9 cellular contexts compared by ENCODE assay signal in the genomic region with DNA sequence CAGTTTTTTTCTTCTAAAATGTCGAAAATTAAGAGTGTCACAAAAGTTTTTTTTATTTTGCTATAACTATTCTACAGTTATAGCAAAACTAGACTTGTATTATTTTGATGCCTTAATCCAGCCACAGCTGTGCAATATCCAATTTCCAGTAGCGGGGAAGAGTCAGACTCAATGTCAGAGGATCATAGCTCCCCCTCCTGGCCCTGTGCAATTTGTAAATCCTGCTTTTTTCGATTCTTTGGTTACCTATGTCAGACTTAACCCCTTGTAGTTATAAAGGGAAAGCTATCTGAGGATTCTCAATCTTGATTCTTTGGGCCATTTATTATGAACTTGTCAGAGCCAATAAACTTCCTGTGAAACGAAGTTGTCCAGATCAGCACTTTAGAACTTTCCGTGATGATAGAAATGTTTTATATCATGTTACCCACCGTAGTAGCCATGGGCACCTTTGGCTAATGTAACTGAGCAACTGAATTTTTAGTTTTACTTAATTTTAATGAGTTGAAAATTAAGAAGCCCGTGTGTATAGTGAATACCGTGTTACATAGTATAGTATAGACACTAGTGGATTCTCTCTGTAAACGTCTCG.
DNase-seq lines count a peak whose midpoint lies in the region; ATAC-seq lines count a peak whose summit lies in the region.
"Had no signal": no experiment of that assay in that cellular context is flagged by ENCODE, and none has a peak within 500 bp of the region (broad histone marks: within the 10 kb centered on the region; RNA-seq: fewer than 3 reads in every experiment).

No MANE protein-coding gene starts in this region.

- H3K27me3 Mint-ChIP-seq in activated T-cell treated with anti-CD3 and anti-CD28 coated beads, Interleukin-2, amount 50 U/mL, for 72 hours (ENCODE audit: low read depth) = no peaks in the 10 kb centered on the region
- peaks cover 2 to 3% (median 2%) of the 10 kb centered on the region in 3 donors for H3K27me3 Mint-ChIP-seq in immature natural killer cell (ENCODE audit: low read depth in 3 of 3)
- H3K27me3 Mint-ChIP-seq: activated naive CD4-positive, alpha-beta T cell treated with anti-CD3 and anti-CD28 coated beads, Interleukin-2, amount 50 U/mL, for 24 hours had no signal

- H3K27ac Mint-ChIP-seq in activated T-cell treated with anti-CD3 and anti-CD28 coated beads, Interleukin-2, amount 50 U/mL, for 72 hours = no peak overlapping the region
- no peak overlapping the region for H3K27ac Mint-ChIP-seq in immature natural killer cell
- H3K27ac Mint-ChIP-seq: activated naive CD4-positive, alpha-beta T cell treated with anti-CD3 and anti-CD28 coated beads, Interleukin-2, amount 50 U/mL, for 24 hours had no signal

- ATAC-seq in activated T-cell treated with anti-CD3 and anti-CD28 coated beads, Interleukin-2, amount 50 U/mL, for 72 hours (replicated peaks in 1 of 2) = no peak
- no peak for ATAC-seq in HG03565 (IDR thresholded peaks at IDR 0.05; ENCODE audit: unreplicated experiment)

- no peaks in the 10 kb centered on the region for H3K36me3 Mint-ChIP-seq in activated T-cell treated with anti-CD3 and anti-CD28 coated beads, Interleukin-2, amount 50 U/mL, for 72 hours (ENCODE audit: insufficient read depth in 2 of 2)
- H3K36me3 Mint-ChIP-seq in immature natural killer cell = no peaks in the 10 kb centered on the region
- H3K36me3 Mint-ChIP-seq: activated naive CD4-positive, alpha-beta T cell treated with anti-CD3 and anti-CD28 coated beads, Interleukin-2, amount 50 U/mL, for 24 hours had no signal

- H3K4me3 Mint-ChIP-seq in activated T-cell treated with anti-CD3 and anti-CD28 coated beads, Interleukin-2, amount 50 U/mL, for 72 hours = no peak overlapping the region
- H3K4me3 Mint-ChIP-seq in immature natural killer cell = no peak overlapping the region
- H3K4me3 Mint-ChIP-seq: activated naive CD4-positive, alpha-beta T cell treated with anti-CD3 and anti-CD28 coated beads, Interleukin-2, amount 50 U/mL, for 24 hours had no signal

- H3K9me3 Mint-ChIP-seq in activated T-cell treated with anti-CD3 and anti-CD28 coated beads, Interleukin-2, amount 50 U/mL, for 72 hours = no peaks in the 10 kb centered on the region
- H3K9me3 Mint-ChIP-seq in immature natural killer cell = no peaks in the 10 kb centered on the region
- H3K9me3 Mint-ChIP-seq: activated naive CD4-positive, alpha-beta T cell treated with anti-CD3 and anti-CD28 coated beads, Interleukin-2, amount 50 U/mL, for 24 hours had no signal

- peak; percentile 32 to 33 for DNase-seq in activated CD4-positive, alpha-beta T cell treated with anti-CD3 and anti-CD28 coated beads for 24 hours (ENCODE audit: low read depth in 2 of 2)
- no peak for DNase-seq in activated CD4-positive, alpha-beta T cell treated with anti-CD3 and anti-CD28 coated beads for 1 hour
- DNase-seq in MV-4-11 (lab: John Stamatoyannopoulos, UW) (peak; percentile 24), immature natural killer cell (peak in 2 of 3 donors; percentile 12 to 32), NCI-H345 (lab: John Stamatoyannopoulos, UW) (no peak)
- DNase-seq in activated T-cell treated with anti-CD3 and anti-CD28 coated beads, Interleukin-2, amount 50 U/mL, for 72 hours = peak; percentile 41 to 44
- peak; percentile 15 to 31 for DNase-seq in stimulated activated CD4-positive, alpha-beta T cell treated with anti-CD3 and anti-CD28 coated beads, Interleukin-4, amount 100 ng/mL, for 4 hours

- H3K4me1 Mint-ChIP-seq in activated T-cell treated with anti-CD3 and anti-CD28 coated beads, Interleukin-2, amount 50 U/mL, for 72 hours (ENCODE audit: low read depth) = peaks cover 28% of the 10 kb centered on the region
- peaks cover 10 to 19% of the 10 kb centered on the region in 2 donors for H3K4me1 Mint-ChIP-seq in immature natural killer cell

Comparison
In these comparisons a context has a peak if more than half of its experiments do, and no peak if none do; other contexts are left out.
1. DNase-seq: peak in activated CD4-positive, alpha-beta T cell treated with anti-CD3 and anti-CD28 coated beads for 24 hours (2 of 2), MV-4-11 (single experiment), activated T-cell treated with anti-CD3 and anti-CD28 coated beads, Interleukin-2, amount 50 U/mL, for 72 hours (2 of 2), immature natural killer cell (2 of 3) and stimulated activated CD4-positive, alpha-beta T cell treated with anti-CD3 and anti-CD28 coated beads, Interleukin-4, amount 100 ng/mL, for 4 hours (2 of 2); none in activated CD4-positive, alpha-beta T cell treated with anti-CD3 and anti-CD28 coated beads for 1 hour (single experiment) and NCI-H345 (single experiment).